Comparison of ENCODE assay signal across 13 cellular contexts in the genomic region with DNA sequence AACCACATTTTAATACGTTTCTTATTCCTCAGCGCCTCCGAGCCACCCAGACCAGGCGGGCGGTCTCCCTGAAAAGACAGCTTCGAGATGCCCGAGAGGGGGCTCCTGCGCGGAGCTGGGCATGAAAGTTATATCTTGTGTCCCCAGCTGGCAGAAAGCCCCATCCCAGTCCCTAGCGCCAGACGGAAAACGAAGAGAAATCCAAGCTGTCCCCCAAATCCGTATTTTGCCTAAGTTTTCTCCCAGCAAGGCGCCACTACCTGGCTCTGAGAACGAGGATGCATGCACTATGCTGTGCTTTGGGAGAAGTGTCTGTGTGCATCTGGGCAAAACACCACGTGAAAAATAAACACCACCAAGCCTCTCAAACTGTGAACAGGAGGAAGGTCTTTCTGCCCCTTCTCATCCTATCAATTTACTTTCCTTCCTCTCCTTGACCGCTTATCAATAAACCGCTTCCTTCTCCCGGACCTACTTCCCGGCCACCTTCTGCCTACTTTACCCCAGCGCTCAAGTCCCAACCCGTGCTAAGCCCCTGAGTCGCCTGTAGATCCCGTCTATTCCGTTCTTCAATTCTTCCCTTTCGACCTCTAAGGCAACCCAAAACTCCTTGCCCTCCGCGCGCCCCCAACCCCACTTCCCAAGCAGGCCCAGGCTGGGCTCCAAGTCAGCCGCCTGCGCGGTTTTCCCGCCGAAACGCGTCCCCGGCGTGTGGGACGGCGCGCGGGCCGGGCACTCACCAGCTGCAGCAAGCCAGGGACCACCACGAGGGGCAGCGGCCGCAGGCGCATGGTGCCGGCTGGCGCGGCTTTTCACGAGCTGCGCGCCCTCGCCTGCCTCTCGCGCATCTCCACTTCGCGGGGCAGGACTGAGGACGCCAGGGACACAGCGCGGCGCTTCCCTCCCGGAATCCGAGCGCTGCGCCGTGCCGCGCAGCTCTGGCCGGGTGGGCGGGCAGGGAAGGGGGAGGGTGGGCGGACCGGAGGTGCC. TPM values are rescaled to one million over a fixed set of nuclear protein-coding genes. Genes with fewer than 3 reads are reported as not detected.
DNase-seq lines count a peak whose midpoint lies in the region; ATAC-seq lines count a peak whose summit lies in the region.
"Had no signal": no experiment of that assay in that cellular context is flagged by ENCODE, and none has a peak within 500 bp of the region (broad histone marks: within the 10 kb centered on the region; RNA-seq: fewer than 3 reads in every experiment).

A gene (minus strand): TSS at position 940 of the 990 bp plus-strand sequence. CDS start 149 bp downstream, at position 791.

- no peak within 1 kb of the TSS for H3K27ac ChIP-seq in ectodermal cell (ENCODE audit: insufficient read depth, low read depth, low read length, poor library complexity, severe bottlenecking)
- no peak within 1 kb of the TSS for H3K27ac ChIP-seq in mesodermal cell (ENCODE audit: low read depth, low read length, severe bottlenecking)
- H3K27ac ChIP-seq in urinary bladder (ENCODE audit: low read depth): no peak within 1 kb of the TSS
- H3K27ac ChIP-seq: BLaER1 had no signal

- H3K36me3 ChIP-seq in ectodermal cell (ENCODE audit: control insufficient read depth, insufficient read depth, low read length) (no peaks in the 10 kb centered on the region), mesodermal cell (ENCODE audit: control insufficient read depth, insufficient read depth, low read length) (no peaks in the 10 kb centered on the region), urinary bladder (ENCODE audit: insufficient read depth) (no peaks in the 10 kb centered on the region)
- H3K36me3 ChIP-seq: BLaER1 had no signal

- H3K9me3 ChIP-seq in ectodermal cell (ENCODE audit: control insufficient read depth, low read length) (no peaks in the 10 kb centered on the region), mesodermal cell (ENCODE audit: control insufficient read depth, low read length) (no peaks in the 10 kb centered on the region)

- 0 to 1% methylated on average over 73 of the region's 73 CpGs for WGBS in ectodermal cell, 2 experiments
- WGBS in mesodermal cell (ENCODE audit: insufficient coverage in 2 of 2), 2 experiments: 0% methylated on average over 54 to 61 of the region's 73 CpGs
- 1% methylated on average over 73 of the region's 73 CpGs for WGBS in urinary bladder

- DNase-seq in NCI-H526 (lab: John Stamatoyannopoulos, UW) (peak; percentile 33 to 66), NCI-H526 treated with DMSO at 0.1 percent for 48 hours (lab: John Stamatoyannopoulos, UW) (no peak), LoVo (ENCODE audit: low spot score) (no peak), mucosa of gallbladder (ENCODE audit: low spot score) (no peak)
- DNase-seq: central memory CD4-positive, alpha-beta T cell; naive B cell; substantia nigra had no signal

- no peak for ATAC-seq in HG03520 (IDR thresholded peaks at IDR 0.05; ENCODE audit: unreplicated experiment)

- H3K4me1 ChIP-seq in ectodermal cell (ENCODE audit: control insufficient read depth, insufficient read depth, low read length): peaks cover 11% of the 10 kb centered on the region
- peaks cover 18% of the 10 kb centered on the region for H3K4me1 ChIP-seq in mesodermal cell (ENCODE audit: control insufficient read depth, insufficient read depth, low read length, poor library complexity, severe bottlenecking)
- H3K4me1 ChIP-seq in urinary bladder (ENCODE audit: insufficient read depth): no peaks in the 10 kb centered on the region
- H3K4me1 ChIP-seq: BLaER1 had no signal

- H3K4me3 ChIP-seq in ectodermal cell (ENCODE audit: insufficient read depth, low read depth, low read length): peak within 1 kb of the TSS; percentile 30
- H3K4me3 ChIP-seq in mesodermal cell (ENCODE audit: extremely low read depth, insufficient read depth, low read length, poor library complexity, severe bottlenecking): peak within 1 kb of the TSS; percentile 52
- H3K4me3 ChIP-seq in urinary bladder (ENCODE audit: low read depth, low read length): peak within 1 kb of the TSS; percentile 7
- H3K4me3 ChIP-seq: BLaER1 had no signal

- H3K27me3 ChIP-seq in ectodermal cell (ENCODE audit: control insufficient read depth, insufficient read depth, low read length, poor library complexity, severe bottlenecking): peaks cover 51% of the 10 kb centered on the region
- H3K27me3 ChIP-seq: BLaER1 had no signal

RNA-seq across cellular contexts. Expression of the gene that starts here (rescaled TPM):
- polyA plus RNA-seq in ectodermal cell (2013, experiment 1 of 4): 6.2 TPM
- polyA plus RNA-seq in ectodermal cell (2013, experiment 2 of 4): 4.3 TPM
- polyA plus RNA-seq in ectodermal cell (2013, experiment 3 of 4): 4.5 TPM
- polyA plus RNA-seq in ectodermal cell (2013, experiment 4 of 4): 4.2 TPM
- 5.1 TPM for polyA plus RNA-seq in mesodermal cell (2013, experiment 1 of 2)
- polyA plus RNA-seq in mesodermal cell (2013, experiment 2 of 2): 6.5 TPM
- total RNA-seq in urinary bladder (1.5 TPM), mucosa of gallbladder (not detected)
- polyA plus RNA-seq in urinary bladder: not detected
- total RNA-seq: T-helper 2 cell treated with Interferon-gamma antibody and Interleukin-4, amounts not matched to agents 100 ng/mL and 5 ng/mL, for 36 hours had no signal

Comparison
In these comparisons a context has a peak if more than half of its experiments do, and no peak if none do; other contexts are left out.
1. DNase-seq: peak in NCI-H526 (2 of 2); none in NCI-H526 treated with DMSO at 0.1 percent for 48 hours (single experiment), LoVo (single experiment) and mucosa of gallbladder (single experiment).
2. Peak in every context shown above with its lines, with median percentiles within 50 percentile points of each other: H3K4me3 ChIP-seq.